ENCODE assay signal across 23 cellular contexts in genomic region chr6:88611721-88612120, GRCh38.
DNase-seq lines count a peak whose midpoint lies in the region; ATAC-seq and TF ChIP-seq lines count a peak whose summit lies in the region.
"Had no signal": no experiment of that assay in that cellular context is flagged by ENCODE, and none has a peak within 500 bp of the region (broad histone marks: within the 10 kb centered on the region; RNA-seq: fewer than 3 reads in every experiment).

No MANE protein-coding gene starts in this region.

- no peak overlapping the region for H3K4me3 ChIP-seq in WERI-Rb-1 (ENCODE audit: low read depth, low read length)

- no peak for TF ChIP-seq POLR2A in erythroblast (IDR thresholded peaks at IDR 0.05; ENCODE audit: low read length)

- TF ChIP-seq CTCF in activated B cell treated with CpG ODN at 0.5 μM for 24 hours (IDR thresholded peaks at IDR 0.05) (no peak), WERI-Rb-1 (IDR thresholded peaks at IDR 0.05; ENCODE audit: low read depth, low read length) (no peak)

- no peak for ATAC-seq in activated B cell treated with CpG ODN at 0.5 μM for 24 hours (ENCODE audit: low read depth)
- ATAC-seq: CD8-positive, alpha-beta T cell had no signal

- H3K27me3 Mint-ChIP-seq in IgD-negative memory B cell: no peaks in the 10 kb centered on the region
- H3K27me3 Mint-ChIP-seq in activated B cell treated with CpG ODN at 0.5 μM for 24 hours: no peaks in the 10 kb centered on the region

- no peaks in the 10 kb centered on the region for H3K36me3 ChIP-seq in WERI-Rb-1

- peak overlapping the region; percentile 62 to 80 (median 71) for H3K27ac Mint-ChIP-seq in IgD-negative memory B cell
- peak overlapping the region; percentile 59 for H3K27ac Mint-ChIP-seq in activated B cell treated with CpG ODN at 0.5 μM for 24 hours
- H3K27ac Mint-ChIP-seq: CD8-positive, alpha-beta T cell had no signal

- no peaks in the 10 kb centered on the region for H3K27me3 ChIP-seq in WERI-Rb-1 (ENCODE audit: insufficient read depth, low read depth, severe bottlenecking)

- POLR2A ChIA-PET in activated B cell treated with CpG ODN at 0.5 μM for 24 hours (lab: Charles Lee): no interaction called here

- peak overlapping the region; percentile 41 to 85 (median 76) for H3K4me3 Mint-ChIP-seq in IgD-negative memory B cell
- no peak overlapping the region for H3K4me3 Mint-ChIP-seq in activated B cell treated with CpG ODN at 0.5 μM for 24 hours
- H3K4me3 Mint-ChIP-seq: CD8-positive, alpha-beta T cell had no signal

- no peaks in the 10 kb centered on the region for H3K9me3 ChIP-seq in WERI-Rb-1 (ENCODE audit: severe bottlenecking)
- H3K9me3 ChIP-seq: SK-N-SH had no signal

- CTCF ChIA-PET in activated B cell treated with CpG ODN at 0.5 μM for 24 hours (lab: Charles Lee): interaction anchor here (1.5 kb wide), 1 partner anchor 18 kb away, joined by 4 read pairs; no protein-coding TSS in a partner anchor

- H3K36me3 Mint-ChIP-seq in IgD-negative memory B cell: peaks cover 28% of the 10 kb centered on the region
- H3K36me3 Mint-ChIP-seq in activated B cell treated with CpG ODN at 0.5 μM for 24 hours (ENCODE audit: low read depth): peaks cover 43% of the 10 kb centered on the region

- H3K9me3 Mint-ChIP-seq in IgD-negative memory B cell: peaks cover 0 to 9% (median 3%) of the 10 kb centered on the region in 3 donors
- H3K9me3 Mint-ChIP-seq in activated B cell treated with CpG ODN at 0.5 μM for 24 hours: peaks cover 4% of the 10 kb centered on the region

- H3K4me1 Mint-ChIP-seq in IgD-negative memory B cell (peaks cover 41 to 52% (median 50%) of the 10 kb centered on the region in 3 donors), activated B cell treated with CpG ODN at 0.5 μM for 24 hours (peaks cover 58% of the 10 kb centered on the region)

- no peak for DNase-seq in activated B cell treated with CpG ODN at 0.5 μM for 24 hours
- peak; percentile 45 for DNase-seq in left kidney (ENCODE audit: low read depth, low spot score)
- no peak for DNase-seq in WERI-Rb-1
- DNase-seq in erythroblast (lab: John Stamatoyannopoulos, UW): no peak
- DNase-seq in NCI-H524 treated with DMSO at 0.1 percent for 48 hours (lab: John Stamatoyannopoulos, UW): no peak
- DNase-seq in iPS-NIHi7 (ENCODE audit: extremely low spot score): no peak
- DNase-seq: Calu3; CD8-positive, alpha-beta T cell; GOT3; HCEC 1CT; Karpas-422; NCI-H1092; NCI-H1417 treated with DMSO at 0.1 percent for 48 hours; NCI-H1694 treated with DMSO at 0.1 percent for 48 hours; NCI-H2081; NCI-H2227 treated with DMSO at 0.1 percent for 48 hours; NCI-H69; OCI-M1; SIG-M5; SK-N-SH had no signal

- intact Hi-C loops in activated B cell treated with CpG ODN at 0.5 μM for 24 hours (cut with micrococcal nuclease): loop anchor here (10.0 kb wide), 2 partner anchors 437 to 687 kb away; no protein-coding TSS in a partner anchor

- H3K27ac ChIP-seq in WERI-Rb-1: no peak overlapping the region
- H3K27ac ChIP-seq: C4-2B, HL-60 had no signal
